11 cellular contexts compared by ENCODE assay signal in genomic region chr3:136667081-136667480, GRCh38.
"Had no signal": no experiment of that assay in that cellular context is flagged by ENCODE, and none has a peak within 500 bp of the region (broad histone marks: within the 10 kb centered on the region; RNA-seq: fewer than 3 reads in every experiment).

No MANE protein-coding gene starts in this region.

- H3K36me3 ChIP-seq: gastrocnemius medialis, pancreas had no signal

- DNase-seq: activated CD4-positive, alpha-beta memory T cell treated with anti-CD3 and anti-CD28 coated beads, Interleukin-2, amount 10 ng/mL, durations not matched to agents 7 days and 5 days; activated naive CD4-positive, alpha-beta T cell treated with anti-CD3 and anti-CD28 coated beads for 36 hours; esophagus squamous epithelium; gastrocnemius medialis; midbrain; naive B cell; pancreas; retina; T-cell; T1000 had no signal

- H3K27me3 ChIP-seq: esophagus squamous epithelium, gastrocnemius medialis, pancreas had no signal

- H3K27ac ChIP-seq: esophagus squamous epithelium, gastrocnemius medialis, pancreas, VCaP had no signal

- H3K9me3 ChIP-seq: esophagus squamous epithelium, gastrocnemius medialis, pancreas had no signal

- H3K4me3 ChIP-seq: esophagus squamous epithelium, gastrocnemius medialis, pancreas had no signal

- ATAC-seq: gastrocnemius medialis, pancreas, T-cell had no signal

- H3K4me1 ChIP-seq: esophagus squamous epithelium had no signal
